In the genomic region with DNA sequence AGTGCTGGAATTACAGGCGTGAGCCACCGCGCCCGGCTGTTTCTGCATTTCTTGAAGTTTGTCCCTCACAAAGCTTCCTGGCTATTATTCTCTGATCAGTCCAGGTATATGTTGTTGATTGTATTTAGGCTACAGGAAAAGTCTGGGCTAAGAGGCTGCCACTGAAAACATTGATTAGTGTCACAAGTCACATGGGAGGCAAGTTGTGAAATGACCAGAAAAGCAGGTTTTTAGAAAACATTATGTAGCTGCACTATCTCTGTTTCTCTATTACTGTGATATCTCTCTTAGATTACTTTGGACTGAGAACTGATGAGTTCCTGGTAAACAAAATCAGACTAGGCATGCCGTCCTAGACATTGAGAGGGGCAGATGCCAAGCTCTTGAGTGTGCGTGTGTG, we compare ENCODE assay signal across 19 cellular contexts.
"Had no signal": no experiment of that assay in that cellular context is flagged by ENCODE, and none has a peak within 500 bp of the region (broad histone marks: within the 10 kb centered on the region; RNA-seq: fewer than 3 reads in every experiment).

No MANE protein-coding gene starts in this region.

- H3K27me3 ChIP-seq: left lung had no signal

- H3K36me3 ChIP-seq: left lung, lower lobe of right lung, thoracic aorta had no signal

- H3K4me3 ChIP-seq: left lung, lower lobe of right lung, thoracic aorta had no signal

- H3K27ac ChIP-seq: epithelial cell of prostate, left lung, lower lobe of right lung, thoracic aorta had no signal

- H3K9me3 ChIP-seq: lower lobe of right lung had no signal

- DNase-seq: activated CD4-positive, alpha-beta T cell treated with anti-CD3 and anti-CD28 coated beads for 36 hours; activated CD4-positive, alpha-beta T cell treated with anti-CD3 and anti-CD28 coated beads, Interleukin-2, amount 50 U/mL, for 4 hours; activated CD4-positive, CD25-positive, alpha-beta regulatory T cell; activated naive CD4-positive, alpha-beta T cell treated with Interleukin-2 at 50 U/mL for 16 hours; activated T-cell treated with anti-CD3 and anti-CD28 coated beads for 4 hours; activated T-cell treated with anti-CD3 and anti-CD28 coated beads, Interleukin-2, amount 50 U/mL, for 72 hours; anterior cingulate cortex; dermis blood vessel endothelial cell; effector CD4-positive, alpha-beta T cell; left lung; lower lobe of right lung; mesenchymal stem cell; natural killer cell; right cardiac atrium; stimulated activated CD4-positive, alpha-beta T cell treated with anti-CD3 and anti-CD28 coated beads, Interleukin-2, amount 100 ng/mL, for 48 hours; stimulated activated naive CD4-positive, alpha-beta T cell treated with Interleukin-2 at 50 U/mL for 16 hours; T-cell had no signal
